ENCODE assay signal across 8 cellular contexts in genomic region chr12:69240625-69240984, GRCh38. TPM values are rescaled to one million over a fixed set of nuclear protein-coding genes. Genes with fewer than 3 reads are reported as not detected.
DNase-seq lines count a peak whose midpoint lies in the region; ATAC-seq and TF ChIP-seq lines count a peak whose summit lies in the region.

No MANE protein-coding gene starts in this region.

- TF ChIP-seq CTCF in cardiac muscle cell (IDR thresholded peaks at IDR 0.05; ENCODE audit: low read depth, low read length) (no peak), colonic mucosa (IDR thresholded peaks at IDR 0.05) (no peak)

- H3K27me3 ChIP-seq in cardiac muscle cell (no peaks in the 10 kb centered on the region), colonic mucosa (no peaks in the 10 kb centered on the region), muscle layer of duodenum (ENCODE audit: low read depth, low read length) (no peaks in the 10 kb centered on the region)

- H3K4me1 ChIP-seq in cardiac muscle cell (ENCODE audit: low read depth) (peaks cover 30% of the 10 kb centered on the region), colonic mucosa (peaks cover 24% of the 10 kb centered on the region), muscle layer of duodenum (ENCODE audit: control insufficient read depth in 1 of 2, insufficient read depth in 2 of 2, low read length in 2 of 2) (peaks cover 17 to 33% of the 10 kb centered on the region in 2 donors), urinary bladder (ENCODE audit: insufficient read depth) (peaks cover 1% of the 10 kb centered on the region)

- H3K36me3 ChIP-seq in cardiac muscle cell (no peaks in the 10 kb centered on the region), colonic mucosa (no peaks in the 10 kb centered on the region), muscle layer of duodenum (ENCODE audit: control insufficient read depth in 1 of 2, insufficient read depth in 2 of 2, low read length in 2 of 2) (no peaks in the 10 kb centered on the region), urinary bladder (ENCODE audit: insufficient read depth) (no peaks in the 10 kb centered on the region)

- ATAC-seq in GM21717 (IDR thresholded peaks at IDR 0.05; ENCODE audit: unreplicated experiment) (no peak), HG02852 (IDR thresholded peaks at IDR 0.05; ENCODE audit: unreplicated experiment) (no peak)

- peak; percentile 15 to 21 for DNase-seq in cardiac muscle cell (ENCODE audit: low read depth in 1 of 2, low spot score in 1 of 2)
- no peak for DNase-seq in cardiac septum (ENCODE audit: low spot score)
- DNase-seq in RPMI8226 = peak; percentile 49
- DNase-seq in colonic mucosa = no peak

- H3K9ac ChIP-seq in colonic mucosa (ENCODE audit: low read depth in 2 of 2, low read length in 2 of 2) = peak overlapping the region; percentile 93 to 99

- WGBS in urinary bladder = 1% methylated on average over 11 of the region's 11 CpGs

- intact Hi-C loops in cardiac septum (cut with DNase I) (no loop called here), colonic mucosa (cut with DNase I) (no loop called here)

- H3K9me3 ChIP-seq in cardiac muscle cell (ENCODE audit: low read depth) (no peaks in the 10 kb centered on the region), colonic mucosa (no peaks in the 10 kb centered on the region), muscle layer of duodenum (ENCODE audit: control insufficient read depth in 1 of 2, low read length in 2 of 2) (no peaks in the 10 kb centered on the region)

- peak overlapping the region; percentile 95 for H3K27ac ChIP-seq in cardiac muscle cell
- H3K27ac ChIP-seq in colonic mucosa = peak overlapping the region; percentile 92
- H3K27ac ChIP-seq in muscle layer of duodenum (ENCODE audit: low read length) = peak overlapping the region; percentile 87
- H3K27ac ChIP-seq in urinary bladder (ENCODE audit: low read depth) = no peak overlapping the region

- H3K4me3 ChIP-seq in cardiac muscle cell (peak overlapping the region; percentile 86), colonic mucosa (peak overlapping the region; percentile 63), muscle layer of duodenum (ENCODE audit: low read depth in 1 of 2, low read length in 2 of 2) (peak overlapping the region; percentile 87 to 88), urinary bladder (ENCODE audit: low read depth, low read length) (peak overlapping the region; percentile 97)

RNA-seq across cellular contexts. Expression of gene CPSF6, which starts 1.2 kb away (rescaled TPM):
- total RNA-seq in cardiac muscle cell = 30.8 and 51.5 TPM in 2 replicates
- 88.1 and 93.2 TPM in 2 replicates for polyA plus RNA-seq in cardiac muscle cell
- total RNA-seq in cardiac septum = 35.4 TPM
- total RNA-seq in colonic mucosa = 10 to 100 TPM; 46.7 to 61.3 TPM
- 120 TPM for total RNA-seq in urinary bladder
- polyA plus RNA-seq in urinary bladder = 18.5 TPM

Comparison
In these comparisons a context has a peak if more than half of its experiments do, and no peak if none do; other contexts are left out.
1. DNase-seq: peak in cardiac muscle cell (2 of 2) and RPMI8226 (single experiment); none in cardiac septum (single experiment) and colonic mucosa (single experiment).
2. Peak in every context shown above with its lines, with median percentiles within 50 percentile points of each other: H3K4me3 ChIP-seq.